ENCODE assay signal across 1 cellular context in the genomic region with DNA sequence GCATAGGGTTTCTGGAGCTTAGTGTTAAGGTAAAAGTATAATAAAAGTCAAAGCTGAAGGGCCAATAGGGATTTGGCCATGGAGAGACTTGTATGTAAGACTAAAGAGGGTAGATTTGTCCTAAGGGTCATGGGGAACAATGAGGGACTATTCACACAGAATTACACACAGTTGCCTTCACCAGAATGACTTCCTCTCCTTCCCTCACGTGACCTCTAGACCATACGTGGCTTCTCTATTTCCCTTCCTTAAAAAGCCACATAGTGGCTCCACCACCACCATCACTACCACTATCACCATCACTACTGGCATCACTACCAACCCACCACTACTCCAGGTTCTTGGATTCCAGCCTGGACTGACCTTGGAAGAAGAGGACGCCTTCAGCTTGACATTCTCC.
TF ChIP-seq lines count a peak whose summit lies in the region.

No MANE protein-coding gene starts in this region.

TF ChIP-seq in GM23338, 12 proteins besides CTCF, POLR2A, EP300 and RAD21 (continued from another document):
- TF ChIP-seq, protein P1, sequence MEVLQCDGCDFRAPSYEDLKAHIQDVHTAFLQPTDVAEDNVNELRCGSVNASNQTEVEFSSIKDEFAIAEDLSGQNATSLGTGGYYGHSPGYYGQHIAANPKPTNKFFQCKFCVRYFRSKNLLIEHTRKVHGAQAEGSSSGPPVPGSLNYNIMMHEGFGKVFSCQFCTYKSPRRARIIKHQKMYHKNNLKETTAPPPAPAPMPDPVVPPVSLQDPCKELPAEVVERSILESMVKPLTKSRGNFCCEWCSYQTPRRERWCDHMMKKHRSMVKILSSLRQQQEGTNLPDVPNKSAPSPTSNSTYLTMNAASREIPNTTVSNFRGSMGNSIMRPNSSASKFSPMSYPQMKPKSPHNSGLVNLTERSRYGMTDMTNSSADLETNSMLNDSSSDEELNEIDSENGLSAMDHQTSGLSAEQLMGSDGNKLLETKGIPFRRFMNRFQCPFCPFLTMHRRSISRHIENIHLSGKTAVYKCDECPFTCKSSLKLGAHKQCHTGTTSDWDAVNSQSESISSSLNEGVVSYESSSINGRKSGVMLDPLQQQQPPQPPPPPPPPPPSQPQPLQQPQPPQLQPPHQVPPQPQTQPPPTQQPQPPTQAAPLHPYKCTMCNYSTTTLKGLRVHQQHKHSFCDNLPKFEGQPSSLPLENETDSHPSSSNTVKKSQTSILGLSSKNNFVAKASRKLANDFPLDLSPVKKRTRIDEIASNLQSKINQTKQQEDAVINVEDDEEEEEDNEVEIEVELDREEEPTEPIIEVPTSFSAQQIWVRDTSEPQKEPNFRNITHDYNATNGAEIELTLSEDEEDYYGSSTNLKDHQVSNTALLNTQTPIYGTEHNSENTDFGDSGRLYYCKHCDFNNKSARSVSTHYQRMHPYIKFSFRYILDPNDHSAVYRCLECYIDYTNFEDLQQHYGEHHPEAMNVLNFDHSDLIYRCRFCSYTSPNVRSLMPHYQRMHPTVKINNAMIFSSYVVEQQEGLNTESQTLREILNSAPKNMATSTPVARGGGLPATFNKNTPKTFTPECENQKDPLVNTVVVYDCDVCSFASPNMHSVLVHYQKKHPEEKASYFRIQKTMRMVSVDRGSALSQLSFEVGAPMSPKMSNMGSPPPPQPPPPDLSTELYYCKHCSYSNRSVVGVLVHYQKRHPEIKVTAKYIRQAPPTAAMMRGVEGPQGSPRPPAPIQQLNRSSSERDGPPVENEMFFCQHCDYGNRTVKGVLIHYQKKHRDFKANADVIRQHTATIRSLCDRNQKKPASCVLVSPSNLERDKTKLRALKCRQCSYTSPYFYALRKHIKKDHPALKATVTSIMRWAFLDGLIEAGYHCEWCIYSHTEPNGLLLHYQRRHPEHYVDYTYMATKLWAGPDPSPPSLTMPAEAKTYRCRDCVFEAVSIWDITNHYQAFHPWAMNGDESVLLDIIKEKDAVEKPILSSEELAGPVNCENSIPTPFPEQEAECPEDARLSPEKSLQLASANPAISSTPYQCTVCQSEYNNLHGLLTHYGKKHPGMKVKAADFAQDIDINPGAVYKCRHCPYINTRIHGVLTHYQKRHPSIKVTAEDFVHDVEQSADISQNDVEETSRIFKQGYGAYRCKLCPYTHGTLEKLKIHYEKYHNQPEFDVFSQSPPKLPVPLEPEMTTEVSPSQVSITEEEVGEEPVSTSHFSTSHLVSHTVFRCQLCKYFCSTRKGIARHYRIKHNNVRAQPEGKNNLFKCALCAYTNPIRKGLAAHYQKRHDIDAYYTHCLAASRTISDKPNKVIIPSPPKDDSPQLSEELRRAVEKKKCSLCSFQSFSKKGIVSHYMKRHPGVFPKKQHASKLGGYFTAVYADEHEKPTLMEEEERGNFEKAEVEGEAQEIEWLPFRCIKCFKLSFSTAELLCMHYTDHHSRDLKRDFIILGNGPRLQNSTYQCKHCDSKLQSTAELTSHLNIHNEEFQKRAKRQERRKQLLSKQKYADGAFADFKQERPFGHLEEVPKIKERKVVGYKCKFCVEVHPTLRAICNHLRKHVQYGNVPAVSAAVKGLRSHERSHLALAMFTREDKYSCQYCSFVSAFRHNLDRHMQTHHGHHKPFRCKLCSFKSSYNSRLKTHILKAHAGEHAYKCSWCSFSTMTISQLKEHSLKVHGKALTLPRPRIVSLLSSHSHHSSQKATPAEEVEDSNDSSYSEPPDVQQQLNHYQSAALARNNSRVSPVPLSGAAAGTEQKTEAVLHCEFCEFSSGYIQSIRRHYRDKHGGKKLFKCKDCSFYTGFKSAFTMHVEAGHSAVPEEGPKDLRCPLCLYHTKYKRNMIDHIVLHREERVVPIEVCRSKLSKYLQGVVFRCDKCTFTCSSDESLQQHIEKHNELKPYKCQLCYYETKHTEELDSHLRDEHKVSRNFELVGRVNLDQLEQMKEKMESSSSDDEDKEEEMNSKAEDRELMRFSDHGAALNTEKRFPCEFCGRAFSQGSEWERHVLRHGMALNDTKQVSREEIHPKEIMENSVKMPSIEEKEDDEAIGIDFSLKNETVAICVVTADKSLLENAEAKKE (CRISPR knock-in tag; IDR thresholded peaks at IDR 0.05), result no peak
- TF ChIP-seq ETS1 (IDR thresholded peaks at IDR 0.05), result no peak
- TF ChIP-seq EZH2phosphoT487 (IDR thresholded peaks at IDR 0.05; ENCODE audit: unreplicated experiment), result no peak
- no peak for TF ChIP-seq STAT1 (IDR thresholded peaks at IDR 0.05; ENCODE audit: unreplicated experiment)
- TF ChIP-seq ZNF114 (CRISPR knock-in tag; IDR thresholded peaks at IDR 0.05), result no peak
- TF ChIP-seq REST (IDR thresholded peaks at IDR 0.05; ENCODE audit: unreplicated experiment), result no peak
- no peak for TF ChIP-seq CREB1 (CRISPR knock-in tag; IDR thresholded peaks at IDR 0.05; ENCODE audit: low read depth)
- no peak for TF ChIP-seq POLR2AphosphoS5 (IDR thresholded peaks at IDR 0.05; ENCODE audit: low read depth)
